Comparison of ENCODE assay signal across 10 cellular contexts in the genomic region with DNA sequence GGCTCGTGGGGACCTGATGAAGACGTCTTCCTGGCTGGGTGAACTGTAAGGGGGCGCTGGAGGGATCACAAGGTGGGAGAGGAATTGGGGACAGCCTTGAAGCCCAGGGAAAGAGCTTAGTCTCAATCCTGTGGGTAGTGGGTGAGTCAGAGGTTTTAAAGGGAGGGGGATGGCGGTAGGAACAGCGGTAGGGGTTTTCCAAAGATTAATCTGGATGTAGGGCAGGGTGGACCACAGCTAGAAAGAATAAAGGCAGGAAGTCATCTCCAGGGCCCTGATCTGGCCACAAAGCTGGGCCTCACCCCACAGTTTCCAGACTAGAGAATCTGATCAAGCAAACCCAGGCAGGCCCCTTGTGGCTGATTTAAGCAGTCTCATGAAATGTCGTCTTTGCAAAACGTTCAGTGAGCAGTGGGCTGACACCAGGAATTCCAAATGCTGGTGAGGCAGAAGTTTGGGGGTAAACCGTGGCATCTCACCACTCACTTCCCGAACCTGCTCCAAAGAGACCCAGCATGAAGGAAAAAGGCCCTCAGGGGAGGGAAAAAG.
DNase-seq lines count a peak whose midpoint lies in the region; ATAC-seq, FAIRE-seq and TF ChIP-seq lines count a peak whose summit lies in the region.
"Had no signal": no experiment of that assay in that cellular context is flagged by ENCODE, and none has a peak within 500 bp of the region (broad histone marks: within the 10 kb centered on the region; RNA-seq: fewer than 3 reads in every experiment).

No MANE protein-coding gene starts in this region.

- no peaks in the 10 kb centered on the region for H3K36me3 Mint-ChIP-seq in astrocyte (ENCODE audit: low read depth, unreplicated experiment)

- no peaks in the 10 kb centered on the region for H3K27me3 ChIP-seq in astrocyte (ENCODE audit: insufficient read depth, low read length)
- peaks cover 0 to 27% of the 10 kb centered on the region in 2 experiments; a peak in 2 of 5 replicates for H3K27me3 ChIP-seq in HepG2 (ENCODE audit: control insufficient read depth in 1 of 2, insufficient read depth in 2 of 2, low read length in 2 of 2)
- no peaks in the 10 kb centered on the region for H3K27me3 ChIP-seq in vagina

- H2AFZ ChIP-seq in astrocyte (ENCODE audit: low read depth, low read length) = peak overlapping the region; percentile 30
- H2AFZ ChIP-seq in HepG2 (ENCODE audit: low read length) = no peak overlapping the region

- POLR2A ChIA-PET in HepG2 (lab: Yijun Ruan, JAX) = no interaction called here

- no peaks in the 10 kb centered on the region for H4K20me1 ChIP-seq in astrocyte (ENCODE audit: insufficient read depth, low read length)
- H4K20me1 ChIP-seq in HepG2 (ENCODE audit: insufficient read depth, low read length) = no peaks in the 10 kb centered on the region

- H3K4me1 ChIP-seq in astrocyte (ENCODE audit: insufficient read depth, low read length) (peaks cover 34% of the 10 kb centered on the region), HepG2 (ENCODE audit: insufficient read depth, low read length) (peaks cover 90% of the 10 kb centered on the region), vagina (peaks cover 35% of the 10 kb centered on the region)

- CTCF ChIA-PET in HepG2 (lab: Yijun Ruan, JAX; ENCODE audit: low intra/inter-chr PET ratio, low total read pairs) = no interaction called here

- WGBS in HepG2 (ENCODE audit: low lambda C conversion rate) = 28% methylated on average over 6 of the region's 9 CpGs

- in situ Hi-C loops in HepG2 (cut with HindIII; ENCODE audit: extremely low pct_ligation_motif_present, low pct_unique_long_range_greater_than_20kb) = no loop called here

- H3K4me3 ChIP-seq in AG10803 (ENCODE audit: low read length) = no peak overlapping the region
- no peak overlapping the region for H3K4me3 ChIP-seq in Jurkat, Clone E6-1 (ENCODE audit: low read length)
- H3K4me3 ChIP-seq in astrocyte (ENCODE audit: insufficient read depth, low read depth, low read length) = no peak overlapping the region
- peak overlapping the region in 2 of 3 experiments; percentile 12 to 42; a peak in 2 of 6 replicates for H3K4me3 ChIP-seq in HepG2 (replicated peaks in 1 of 3; ENCODE audit: insufficient read depth in 1 of 3, low read depth in 2 of 3, low read length in 3 of 3)
- H3K4me3 ChIP-seq in vagina = no peak overlapping the region

- H3K27ac Mint-ChIP-seq in astrocyte (ENCODE audit: unreplicated experiment) = peak overlapping the region; percentile 60

- H3K9me3 ChIP-seq in astrocyte (ENCODE audit: insufficient read depth, low read depth, low read length) = no peaks in the 10 kb centered on the region
- H3K9me3 ChIP-seq in HepG2 (ENCODE audit: low read length) = no peaks in the 10 kb centered on the region
- H3K9me3 ChIP-seq in vagina = no peaks in the 10 kb centered on the region

- H3K4me2 ChIP-seq in astrocyte (ENCODE audit: low read length) (peak overlapping the region; percentile 42), HepG2 (ENCODE audit: low read depth, low read length) (peak overlapping the region; percentile 58)

- TF ChIP-seq RAD21 in HepG2 (CRISPR knock-in tag; IDR thresholded peaks at IDR 0.05) = no peak

- DNase-seq in AG10803 (ENCODE audit: low read depth) (peak; percentile 50), astrocyte (ENCODE audit: low read depth) (peak; percentile 82), HepG2 (ENCODE audit: low spot score) (no peak), vagina (ENCODE audit: extremely low spot score in 2 of 2) (no peak), iPS-NIHi11 (ENCODE audit: low spot score) (no peak), NOMO-1 (lab: John Stamatoyannopoulos, UW; ENCODE audit: unreplicated experiment in 2 of 2) (no peak), ecto neural progenitor cell (ENCODE audit: low spot score) (no peak)
- peak; percentile 12 for DNase-seq in Jurkat, Clone E6-1 (ENCODE audit: low read depth, low spot score)

- BruUV-seq in HepG2 (replicated peaks; lab: Mats Ljungman, UMichigan) = no TSS peak

- peaks cover 3% of the 10 kb centered on the region for H3K9me3 Mint-ChIP-seq in astrocyte (ENCODE audit: unreplicated experiment)

- ATAC-seq in HepG2 = peak; percentile 18

- no peaks in the 10 kb centered on the region for H3K79me2 ChIP-seq in astrocyte (ENCODE audit: insufficient read depth, low read length)
- no peaks in the 10 kb centered on the region for H3K79me2 ChIP-seq in HepG2 (ENCODE audit: insufficient read depth, low read length)

- H3K4me1 Mint-ChIP-seq in astrocyte (ENCODE audit: low read depth, unreplicated experiment) = peaks cover 39% of the 10 kb centered on the region

- TF ChIP-seq EP300 in HepG2 (IDR thresholded peaks at IDR 0.05; ENCODE audit: low read depth in 2 of 2, low read length in 2 of 2) = no peak
- no peak for TF ChIP-seq EP300 in HepG2 (CRISPR knock-in tag; IDR thresholded peaks at IDR 0.05; ENCODE audit: borderline replicate concordance)

- intact Hi-C loops in HepG2 (cut with micrococcal nuclease; ENCODE audit: unreplicated experiment) (loop anchor here (5.0 kb wide), 1 partner anchor 32 kb away; no protein-coding TSS in a partner anchor), vagina (cut with DNase I) (no loop called here)

- peak overlapping the region; percentile 13 for H3K9ac ChIP-seq in astrocyte (ENCODE audit: low read length)
- H3K9ac ChIP-seq in HepG2 (ENCODE audit: insufficient read depth, low read depth, low read length) = no peak overlapping the region

- FAIRE-seq in astrocyte (lab: Jason Lieb, UNC) (no peak), HepG2 (lab: Jason Lieb, UNC) (no peak)
- FAIRE-seq: G401.6, islet of Langerhans had no signal

- TF ChIP-seq CTCF in AG10803 (conservative IDR thresholded peaks at IDR 0.05; ENCODE audit: low read length) (peak; percentile 53), astrocyte (IDR thresholded peaks at IDR 0.05; ENCODE audit: insufficient read depth, low read depth, low read length) (peak; percentile 26), HepG2 (CRISPR knock-in tag; IDR thresholded peaks at IDR 0.05) (no peak; the same call in 1 of the 2 replicates), vagina (IDR thresholded peaks at IDR 0.05) (no peak)

- no peak for TF ChIP-seq POLR2A in HepG2 (IDR thresholded peaks at IDR 0.05; ENCODE audit: insufficient read depth in 1 of 2, low read depth in 2 of 2, low read length in 2 of 2)
- no peak for TF ChIP-seq POLR2A in vagina (IDR thresholded peaks at IDR 0.05)

- H3K27ac ChIP-seq in astrocyte (ENCODE audit: low read depth, low read length) = peak overlapping the region; percentile 35
- no peak overlapping the region for H3K27ac ChIP-seq in HepG2 (ENCODE audit: extremely low read length, insufficient read depth, low read length)
- no peak overlapping the region for H3K27ac ChIP-seq in vagina

- no peak overlapping the region for H3K4me3 Mint-ChIP-seq in astrocyte (ENCODE audit: unreplicated experiment)

- H3K27me3 Mint-ChIP-seq in astrocyte (ENCODE audit: low read depth, unreplicated experiment) = peaks cover 5% of the 10 kb centered on the region

- H3K36me3 ChIP-seq in astrocyte (ENCODE audit: insufficient read depth, low read length) (no peaks in the 10 kb centered on the region), HepG2 (replicated peaks in 1 of 2; ENCODE audit: control insufficient read depth in 1 of 2, insufficient read depth in 2 of 2, low read length in 2 of 2) (no peaks in the 10 kb centered on the region), vagina (no peaks in the 10 kb centered on the region)

TF ChIP-seq in HepG2, 621 proteins besides CTCF, POLR2A, EP300 and RAD21 (continues in another document):
- TF ChIP-seq ZNF282 (IDR thresholded peaks at IDR 0.05; ENCODE audit: partially characterized antibody) = no peak
- no peak for TF ChIP-seq ZNF841 (CRISPR knock-in tag; IDR thresholded peaks at IDR 0.05; ENCODE audit: borderline replicate concordance)
- no peak for TF ChIP-seq ZFAT (CRISPR knock-in tag; conservative IDR thresholded peaks at IDR 0.05)
- TF ChIP-seq ZNF792 (CRISPR knock-in tag; IDR thresholded peaks at IDR 0.05) = no peak
- no peak for TF ChIP-seq KLF12 (CRISPR knock-in tag; IDR thresholded peaks at IDR 0.05; ENCODE audit: borderline replicate concordance)
- no peak for TF ChIP-seq JDP2 (CRISPR knock-in tag; IDR thresholded peaks at IDR 0.05; ENCODE audit: borderline replicate concordance)
- TF ChIP-seq, protein P1, sequence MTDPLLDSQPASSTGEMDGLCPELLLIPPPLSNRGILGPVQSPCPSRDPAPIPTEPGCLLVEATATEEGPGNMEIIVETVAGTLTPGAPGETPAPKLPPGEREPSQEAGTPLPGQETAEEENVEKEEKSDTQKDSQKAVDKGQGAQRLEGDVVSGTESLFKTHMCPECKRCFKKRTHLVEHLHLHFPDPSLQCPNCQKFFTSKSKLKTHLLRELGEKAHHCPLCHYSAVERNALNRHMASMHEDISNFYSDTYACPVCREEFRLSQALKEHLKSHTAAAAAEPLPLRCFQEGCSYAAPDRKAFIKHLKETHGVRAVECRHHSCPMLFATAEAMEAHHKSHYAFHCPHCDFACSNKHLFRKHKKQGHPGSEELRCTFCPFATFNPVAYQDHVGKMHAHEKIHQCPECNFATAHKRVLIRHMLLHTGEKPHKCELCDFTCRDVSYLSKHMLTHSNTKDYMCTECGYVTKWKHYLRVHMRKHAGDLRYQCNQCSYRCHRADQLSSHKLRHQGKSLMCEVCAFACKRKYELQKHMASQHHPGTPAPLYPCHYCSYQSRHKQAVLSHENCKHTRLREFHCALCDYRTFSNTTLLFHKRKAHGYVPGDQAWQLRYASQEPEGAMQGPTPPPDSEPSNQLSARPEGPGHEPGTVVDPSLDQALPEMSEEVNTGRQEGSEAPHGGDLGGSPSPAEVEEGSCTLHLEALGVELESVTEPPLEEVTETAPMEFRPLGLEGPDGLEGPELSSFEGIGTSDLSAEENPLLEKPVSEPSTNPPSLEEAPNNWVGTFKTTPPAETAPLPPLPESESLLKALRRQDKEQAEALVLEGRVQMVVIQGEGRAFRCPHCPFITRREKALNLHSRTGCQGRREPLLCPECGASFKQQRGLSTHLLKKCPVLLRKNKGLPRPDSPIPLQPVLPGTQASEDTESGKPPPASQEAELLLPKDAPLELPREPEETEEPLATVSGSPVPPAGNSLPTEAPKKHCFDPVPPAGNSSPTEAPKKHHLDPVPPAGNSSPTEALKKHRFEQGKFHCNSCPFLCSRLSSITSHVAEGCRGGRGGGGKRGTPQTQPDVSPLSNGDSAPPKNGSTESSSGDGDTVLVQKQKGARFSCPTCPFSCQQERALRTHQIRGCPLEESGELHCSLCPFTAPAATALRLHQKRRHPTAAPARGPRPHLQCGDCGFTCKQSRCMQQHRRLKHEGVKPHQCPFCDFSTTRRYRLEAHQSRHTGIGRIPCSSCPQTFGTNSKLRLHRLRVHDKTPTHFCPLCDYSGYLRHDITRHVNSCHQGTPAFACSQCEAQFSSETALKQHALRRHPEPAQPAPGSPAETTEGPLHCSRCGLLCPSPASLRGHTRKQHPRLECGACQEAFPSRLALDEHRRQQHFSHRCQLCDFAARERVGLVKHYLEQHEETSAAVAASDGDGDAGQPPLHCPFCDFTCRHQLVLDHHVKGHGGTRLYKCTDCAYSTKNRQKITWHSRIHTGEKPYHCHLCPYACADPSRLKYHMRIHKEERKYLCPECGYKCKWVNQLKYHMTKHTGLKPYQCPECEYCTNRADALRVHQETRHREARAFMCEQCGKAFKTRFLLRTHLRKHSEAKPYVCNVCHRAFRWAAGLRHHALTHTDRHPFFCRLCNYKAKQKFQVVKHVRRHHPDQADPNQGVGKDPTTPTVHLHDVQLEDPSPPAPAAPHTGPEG (CRISPR knock-in tag; IDR thresholded peaks at IDR 0.05) = no peak

Comparison
In these comparisons a context has a peak if more than half of its experiments do, and no peak if none do; other contexts are left out.
1. DNase-seq: peak in AG10803 (single experiment), Jurkat, Clone E6-1 (single experiment) and astrocyte (single experiment); none in HepG2 (single experiment), vagina (0 of 2), iPS-NIHi11 (single experiment), NOMO-1 (0 of 2) and ecto neural progenitor cell (single experiment).
2. H3K4me3 ChIP-seq: peak in HepG2 (2 of 3); none in AG10803 (single experiment), Jurkat, Clone E6-1 (single experiment), astrocyte (single experiment) and vagina (0 of 2).
3. CTCF ChIP-seq: peak in AG10803 (single experiment) and astrocyte (single experiment); none in HepG2 (single experiment) and vagina (0 of 3).